Comparison of ENCODE assay signal across 8 cellular contexts in the genomic region with DNA sequence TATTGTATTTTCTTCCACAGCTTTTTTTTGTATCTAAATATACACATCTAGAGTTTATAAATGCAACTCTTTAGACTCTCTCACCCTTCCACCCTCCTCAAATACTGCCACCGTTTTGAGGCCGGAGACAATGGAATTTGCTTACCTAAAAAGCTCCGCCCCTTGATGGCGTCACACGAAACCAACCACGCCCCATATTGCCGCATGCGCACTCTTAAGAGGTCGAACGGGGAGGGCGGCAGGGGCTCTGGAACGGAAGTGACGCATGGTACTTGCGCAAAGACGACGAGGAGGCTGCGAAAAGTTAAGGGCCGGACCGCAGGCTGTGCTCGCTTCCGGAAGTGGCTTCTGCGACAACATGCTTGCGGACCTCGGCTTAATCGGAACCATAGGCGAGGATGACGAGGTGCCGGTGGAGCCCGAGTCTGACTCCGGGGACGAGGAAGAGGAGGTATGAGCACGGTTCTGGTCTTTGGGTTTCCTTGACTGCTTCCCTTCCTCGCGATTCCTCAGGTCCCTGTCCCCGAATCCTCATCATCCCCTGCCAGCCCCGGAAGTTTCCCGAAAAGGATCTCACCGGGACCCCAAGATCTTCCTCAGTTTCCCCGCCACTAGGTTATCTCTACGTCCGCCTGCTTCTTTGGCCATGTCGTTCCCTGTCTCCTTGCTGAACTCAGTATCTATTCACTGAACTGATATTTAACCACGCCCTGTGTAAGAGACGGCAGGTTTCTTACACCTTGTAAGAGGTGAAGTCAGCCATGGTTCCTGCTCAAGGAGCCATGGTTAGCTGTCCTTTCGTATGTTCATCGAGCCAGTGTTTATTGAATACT.
A peak's percentile ranks its signal among the peaks of the same experiment; 100 is the strongest.
DNase-seq lines count a peak whose midpoint lies in the region; ATAC-seq, FAIRE-seq and TF ChIP-seq lines count a peak whose summit lies in the region.

A gene with protein sequence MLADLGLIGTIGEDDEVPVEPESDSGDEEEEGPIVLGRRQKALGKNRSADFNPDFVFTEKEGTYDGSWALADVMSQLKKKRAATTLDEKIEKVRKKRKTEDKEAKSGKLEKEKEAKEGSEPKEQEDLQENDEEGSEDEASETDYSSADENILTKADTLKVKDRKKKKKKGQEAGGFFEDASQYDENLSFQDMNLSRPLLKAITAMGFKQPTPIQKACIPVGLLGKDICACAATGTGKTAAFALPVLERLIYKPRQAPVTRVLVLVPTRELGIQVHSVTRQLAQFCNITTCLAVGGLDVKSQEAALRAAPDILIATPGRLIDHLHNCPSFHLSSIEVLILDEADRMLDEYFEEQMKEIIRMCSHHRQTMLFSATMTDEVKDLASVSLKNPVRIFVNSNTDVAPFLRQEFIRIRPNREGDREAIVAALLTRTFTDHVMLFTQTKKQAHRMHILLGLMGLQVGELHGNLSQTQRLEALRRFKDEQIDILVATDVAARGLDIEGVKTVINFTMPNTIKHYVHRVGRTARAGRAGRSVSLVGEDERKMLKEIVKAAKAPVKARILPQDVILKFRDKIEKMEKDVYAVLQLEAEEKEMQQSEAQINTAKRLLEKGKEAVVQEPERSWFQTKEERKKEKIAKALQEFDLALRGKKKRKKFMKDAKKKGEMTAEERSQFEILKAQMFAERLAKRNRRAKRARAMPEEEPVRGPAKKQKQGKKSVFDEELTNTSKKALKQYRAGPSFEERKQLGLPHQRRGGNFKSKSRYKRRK (plus strand): TSS at position 326 of the 833 bp plus-strand sequence. CDS start 33 bp downstream, at position 359.

- H3K4me3 ChIP-seq in AG09309 (ENCODE audit: control insufficient read depth, low read depth, low read length): peak within 1 kb of the TSS; percentile 82

- DNase-seq in AG09309 (ENCODE audit: low read depth) (peak; percentile 93), NCI-H446 treated with DMSO at 0.1 percent for 48 hours (lab: John Stamatoyannopoulos, UW) (peak; percentile 97), cerebellar cortex (ENCODE audit: low spot score) (peak; percentile 99)
- DNase-seq in stimulated activated CD4-positive, alpha-beta T cell treated with anti-CD3 and anti-CD28 coated beads, Interleukin-12 subunit alpha, Interleukin-12 subunit beta, amount 100 ng/mL, for 4 hours: peak; percentile 91

- peak; percentile 78 for FAIRE-seq in islet of Langerhans (lab: Jason Lieb, UNC)

- TF ChIP-seq CTCF in AG09309 (IDR thresholded peaks at IDR 0.05; ENCODE audit: control insufficient read depth, insufficient read depth, low read depth, low read length, missing control alignments): no peak

- ATAC-seq in GM19025 (IDR thresholded peaks at IDR 0.05; ENCODE audit: low read depth, unreplicated experiment) (peak; percentile 92), HG03342 (IDR thresholded peaks at IDR 0.05; ENCODE audit: unreplicated experiment) (peak; percentile 93)
- peak; percentile 90 to 91 for ATAC-seq in activated CD4-positive, CD25-positive, alpha-beta regulatory T cell treated with anti-CD3 and anti-CD28 coated beads, Interleukin-2, amount 50 U/mL, for 24 hours

Comparison
In these comparisons a context has a peak if more than half of its experiments do, and no peak if none do; other contexts are left out.
1. Peak in every context shown above with its lines: DNase-seq, ATAC-seq and H3K4me3 ChIP-seq.